In genomic region chr5:157265714-157266285, GRCh38 we compare ENCODE assay signal across 8 cellular contexts. TPM values are rescaled to one million over a fixed set of nuclear protein-coding genes. Genes with fewer than 3 reads are reported as not detected.
DNase-seq lines count a peak whose midpoint lies in the region; ATAC-seq lines count a peak whose summit lies in the region.

Gene CYFIP2, plus strand, starts transcription at chr5:157266123. Its CDS starts 19,239 bp downstream, at chr5:157285362.

- ATAC-seq in HG02885 (IDR thresholded peaks at IDR 0.05; ENCODE audit: poor library complexity, unreplicated experiment) (peak; percentile 83), left lobe of liver (peak; percentile 93)

- DNase-seq in SHP77 (lab: John Stamatoyannopoulos, UW) (peak; percentile 22 to 50), SHP77 treated with DMSO at 0.1 percent for 48 hours (lab: John Stamatoyannopoulos, UW) (no peak), NCI-H2029 treated with DMSO at 0.1 percent for 48 hours (lab: John Stamatoyannopoulos, UW) (peak; percentile 16), cerebellar cortex (ENCODE audit: low spot score) (peak; percentile 56), left lobe of liver (ENCODE audit: low spot score) (peak; percentile 75)
- peak; percentile 76 for DNase-seq in activated CD4-positive, CD25-positive, alpha-beta regulatory T cell treated with anti-CD3 and anti-CD28 coated beads, Interleukin-2, amount 50 U/mL, for 72 hours
- peak; percentile 71 for DNase-seq in stimulated activated CD4-positive, alpha-beta T cell treated with anti-CD3 and anti-CD28 coated beads, Interleukin-2, amount 100 ng/mL, for 4 hours (ENCODE audit: low read depth)

RNA-seq across cellular contexts. Expression of gene CYFIP2, which starts in this region (rescaled TPM):
- total RNA-seq in left lobe of liver: 24.7 TPM
